Comparison of ENCODE assay signal across 8 cellular contexts in genomic region chr7:44885394-44886317, GRCh38. TPM values are rescaled to one million over a fixed set of nuclear protein-coding genes. Genes with fewer than 3 reads are reported as not detected.
A peak's percentile ranks its signal among the peaks of the same experiment; 100 is the strongest.
DNase-seq lines count a peak whose midpoint lies in the region; TF ChIP-seq lines count a peak whose summit lies in the region.

Gene PURB (minus strand): TSS chr7:44885530. CDS start chr7:44885348, 182 bp downstream.

- H3K4me1 ChIP-seq in SJSA1 (replicated peaks) (peaks cover 42% of the 10 kb centered on the region), neuron (ENCODE audit: insufficient read depth, low read length) (peaks cover 38% of the 10 kb centered on the region)

- H3K4me3 ChIP-seq in HFF-Myc (replicated peaks; ENCODE audit: low read depth, low read length), result peak within 1 kb of the TSS; percentile 76
- peak within 1 kb of the TSS; percentile 97 for H3K4me3 ChIP-seq in SJSA1
- peak within 1 kb of the TSS; percentile 87 for H3K4me3 ChIP-seq in neuron (ENCODE audit: low read length)

- peak within 1 kb of the TSS; percentile 49 for H2AFZ ChIP-seq in neuron (ENCODE audit: low read depth, low read length)

- TF ChIP-seq CTCF in HFF-Myc (IDR thresholded peaks at IDR 0.05; ENCODE audit: low read depth, low read length, missing control alignments), result no peak

- peak within 1 kb of the TSS; percentile 95 for H3K27ac ChIP-seq in SJSA1

- peaks cover 49% of the 10 kb centered on the region for H3K36me3 ChIP-seq in SJSA1
- H3K36me3 ChIP-seq in neuron (ENCODE audit: insufficient read depth, low read length), result peaks cover 19% of the 10 kb centered on the region

- H3K27me3 ChIP-seq in SJSA1 (replicated peaks) (no peaks in the 10 kb centered on the region), neuron (ENCODE audit: insufficient read depth, low read length) (no peaks in the 10 kb centered on the region)

- DNase-seq in GM04503 (ENCODE audit: low read depth) (peak; percentile 88), HFF-Myc (ENCODE audit: extremely low read depth, low read depth) (peak; percentile 93), MV-4-11 (lab: John Stamatoyannopoulos, UW) (peak; percentile 98), SJSA1 (ENCODE audit: low read depth in 1 of 2, low spot score in 2 of 2) (peak; percentile 97), foreskin melanocyte (peak; percentile 99), stromal cell of bone marrow (ENCODE audit: low read depth) (peak; percentile 97)
- peak; percentile 91 to 96 (median 94) for DNase-seq in activated naive CD4-positive, alpha-beta T cell (lab: John Stamatoyannopoulos, UW)

- H3K9me3 ChIP-seq in SJSA1 (replicated peaks) (peaks cover 5% of the 10 kb centered on the region; the same call in 1 of the 2 replicates), neuron (ENCODE audit: low read length) (no peaks in the 10 kb centered on the region)

RNA-seq across cellular contexts. Expression of gene PURB, which starts in this region (rescaled TPM):
- total RNA-seq in SJSA1 (2014; rRNA removed; shearing (Covaris generic)), result 10.4 and 23.0 TPM in 2 replicates

Comparison
In these comparisons a context has a peak if more than half of its experiments do, and no peak if none do; other contexts are left out.
1. Peak in every context shown above with its lines: DNase-seq, H3K4me3 ChIP-seq and H3K27ac ChIP-seq.